Comparison of ENCODE assay signal across 7 cellular contexts in the genomic region with DNA sequence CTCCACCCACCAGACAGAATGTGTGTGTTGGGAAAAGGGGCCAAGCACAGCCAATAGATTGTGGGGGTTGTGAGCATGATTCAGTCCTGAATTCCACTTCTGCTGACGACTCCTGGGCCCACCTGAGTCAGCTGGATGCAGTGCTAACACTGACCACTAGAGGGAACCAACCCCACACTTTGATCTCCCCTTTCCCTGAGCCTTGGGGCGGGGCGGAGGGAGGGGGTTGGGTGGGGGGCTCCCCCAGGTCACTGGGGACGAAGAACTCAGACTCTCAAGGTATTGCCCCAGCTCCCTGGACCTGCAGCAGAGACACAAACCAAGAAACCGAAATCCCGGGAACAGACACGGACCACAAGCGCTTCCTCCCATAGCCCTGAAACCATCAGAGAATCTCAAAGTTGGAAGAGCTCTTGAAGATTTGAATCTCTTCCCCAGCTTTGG. TPM values are rescaled to one million over a fixed set of nuclear protein-coding genes. Genes with fewer than 3 reads are reported as not detected.
DNase-seq lines count a peak whose midpoint lies in the region; ATAC-seq and TF ChIP-seq lines count a peak whose summit lies in the region.
"Had no signal": no experiment of that assay in that cellular context is flagged by ENCODE, and none has a peak within 500 bp of the region (broad histone marks: within the 10 kb centered on the region; RNA-seq: fewer than 3 reads in every experiment).

No MANE protein-coding gene starts in this region.

- H3K27me3 ChIP-seq in A673 (replicated peaks; ENCODE audit: insufficient read depth, low read depth, low read length, poor library complexity) (no peaks in the 10 kb centered on the region), Karpas-422 (ENCODE audit: low read length) (no peaks in the 10 kb centered on the region)

- H3K36me3 ChIP-seq in A673 (ENCODE audit: insufficient read depth, low read length, poor library complexity, severe bottlenecking) (no peaks in the 10 kb centered on the region), Karpas-422 (ENCODE audit: insufficient read depth, low read length) (no peaks in the 10 kb centered on the region)

- peak; percentile 42 to 48 for ATAC-seq in stimulated activated naive B cell treated with anti-CD40 and anti-IgM and Interleukin-4, amounts not matched to agents 10 μg/mL and 1 μg/mL and 100 μg/mL, for 72 hours (replicated peaks)
- no peak for ATAC-seq in HG03045 (IDR thresholded peaks at IDR 0.05; ENCODE audit: unreplicated experiment)

- H3K9me3 ChIP-seq in A673 (ENCODE audit: low read depth, low read length, poor library complexity, severe bottlenecking) (no peaks in the 10 kb centered on the region), Karpas-422 (ENCODE audit: low read length) (no peaks in the 10 kb centered on the region)

- POLR2A ChIA-PET in A673 (lab: Charles Lee; ENCODE audit: low non-redundant PET), result no interaction called here

- no peaks in the 10 kb centered on the region for H4K20me1 ChIP-seq in Karpas-422 (ENCODE audit: insufficient read depth, low read depth, low read length)

- H2AFZ ChIP-seq in Karpas-422 (ENCODE audit: low read length), result no peak overlapping the region

- peaks cover 36 to 53% of the 10 kb centered on the region in 2 donors for H3K4me1 Mint-ChIP-seq in stimulated activated naive B cell treated with anti-CD40 and anti-IgM and Interleukin-4, amounts not matched to agents 10 μg/mL and 1 μg/mL and 100 μg/mL, for 72 hours

- BruUV-seq in A673 (replicated peaks; lab: Mats Ljungman, UMichigan), result no TSS peak

- H3K36me3 Mint-ChIP-seq in stimulated activated naive B cell treated with anti-CD40 and anti-IgM and Interleukin-4, amounts not matched to agents 10 μg/mL and 1 μg/mL and 100 μg/mL, for 72 hours, result no peaks in the 10 kb centered on the region

- no peaks in the 10 kb centered on the region for H3K4me1 ChIP-seq in A673 (ENCODE audit: insufficient read depth, low read length, poor library complexity, severe bottlenecking)
- peaks cover 24% of the 10 kb centered on the region for H3K4me1 ChIP-seq in Karpas-422 (ENCODE audit: low read length)

- H3K9ac ChIP-seq in Karpas-422 (ENCODE audit: low read length), result no peak overlapping the region

- H3K4me3 Mint-ChIP-seq in stimulated activated naive B cell treated with anti-CD40 and anti-IgM and Interleukin-4, amounts not matched to agents 10 μg/mL and 1 μg/mL and 100 μg/mL, for 72 hours, result no peak overlapping the region

- H3K79me2 ChIP-seq in Karpas-422 (ENCODE audit: low read length), result no peaks in the 10 kb centered on the region

- no peak overlapping the region for H3K27ac ChIP-seq in A673 (ENCODE audit: low read depth, low read length, poor library complexity, severe bottlenecking)
- H3K27ac ChIP-seq in Karpas-422 (ENCODE audit: low read length), result no peak overlapping the region

- no peaks in the 10 kb centered on the region for H3K9me2 ChIP-seq in Karpas-422 (replicated peaks; ENCODE audit: insufficient read depth, low read length)

- H3K9me3 Mint-ChIP-seq in stimulated activated naive B cell treated with anti-CD40 and anti-IgM and Interleukin-4, amounts not matched to agents 10 μg/mL and 1 μg/mL and 100 μg/mL, for 72 hours, result no peaks in the 10 kb centered on the region

- CTCF ChIA-PET in A673 (lab: Charles Lee), result interaction anchor here (0.6 to 2.0 kb wide), 7 partner anchors 114 to 507 kb away, joined by 3 to 9 read pairs (median 4); no protein-coding TSS in a partner anchor

- intact Hi-C loops in A673 (cut with micrococcal nuclease; ENCODE audit: unreplicated experiment), result loop anchor here (10.0 kb wide), 1 partner anchor 373 kb away; no protein-coding TSS in a partner anchor

- H3K27me3 Mint-ChIP-seq in stimulated activated naive B cell treated with anti-CD40 and anti-IgM and Interleukin-4, amounts not matched to agents 10 μg/mL and 1 μg/mL and 100 μg/mL, for 72 hours, result no peaks in the 10 kb centered on the region

- H3K4me2 ChIP-seq in Karpas-422 (ENCODE audit: low read depth, low read length, poor library complexity, severe bottlenecking), result no peak overlapping the region

- H3K4me3 ChIP-seq in A673 (ENCODE audit: low read depth, low read length, poor library complexity, severe bottlenecking) (no peak overlapping the region), Karpas-422 (ENCODE audit: low read length) (no peak overlapping the region)

- peak; percentile 36 for DNase-seq in A673 (ENCODE audit: low spot score)
- DNase-seq in Karpas-422, result peak; percentile 86
- DNase-seq in activated T-cell treated with anti-CD3 and anti-CD28 coated beads for 1 hour (ENCODE audit: low read depth), result peak; percentile 54
- DNase-seq in iPS-NIHi7 (ENCODE audit: extremely low spot score), result peak; percentile 75
- no peak for DNase-seq in stimulated activated naive B cell treated with anti-CD40 and anti-IgM and Interleukin-4, amounts not matched to agents 10 μg/mL and 1 μg/mL and 100 μg/mL, for 72 hours

- no peak overlapping the region for H3K27ac Mint-ChIP-seq in stimulated activated naive B cell treated with anti-CD40 and anti-IgM and Interleukin-4, amounts not matched to agents 10 μg/mL and 1 μg/mL and 100 μg/mL, for 72 hours

- TF ChIP-seq CTCF in A673 (conservative IDR thresholded peaks at IDR 0.05; ENCODE audit: low read depth, low read length), result peak; percentile 60

RNA-seq across cellular contexts. Expression of gene CSHL1, which starts 0.6 kb away (rescaled TPM):
- not detected in 2 replicates for total RNA-seq in A673 (2021)
- total RNA-seq in Karpas-422 (2014; rRNA removed; shearing (Covaris generic); ENCODE audit: low replicate concordance), result not detected in 2 replicates
- total RNA-seq: renal cortical epithelial cell had no signal

RNA-seq across cellular contexts. Expression of gene GH1, which starts 7.0 kb away (rescaled TPM):
- total RNA-seq in A673 (2021), result not detected in 2 replicates
- total RNA-seq in Karpas-422 (2014; rRNA removed; shearing (Covaris generic); ENCODE audit: low replicate concordance), result not detected in 2 replicates
- total RNA-seq: renal cortical epithelial cell had no signal

RNA-seq across cellular contexts. Expression of gene CSH1, which starts 15.3 kb away (rescaled TPM):
- not detected in 2 replicates for total RNA-seq in A673 (2021)
- not detected in 2 replicates for total RNA-seq in Karpas-422 (2014; rRNA removed; shearing (Covaris generic); ENCODE audit: low replicate concordance)
- total RNA-seq: renal cortical epithelial cell had no signal

RNA-seq across cellular contexts. Expression of gene CD79B, which starts 20.5 kb away (rescaled TPM):
- 0.39 and 0.72 TPM in 2 replicates for total RNA-seq in A673 (2021)
- 545 and 1,164 TPM in 2 replicates for total RNA-seq in Karpas-422 (2014; rRNA removed; shearing (Covaris generic); ENCODE audit: low replicate concordance)
- total RNA-seq: renal cortical epithelial cell had no signal

RNA-seq across cellular contexts. Expression of gene GH2, which starts 29.9 kb away (rescaled TPM):
- not detected in 2 replicates for total RNA-seq in A673 (2021)
- not detected in 2 replicates for total RNA-seq in Karpas-422 (2014; rRNA removed; shearing (Covaris generic); ENCODE audit: low replicate concordance)
- total RNA-seq: renal cortical epithelial cell had no signal
